13 cellular contexts compared by ENCODE assay signal in the genomic region with DNA sequence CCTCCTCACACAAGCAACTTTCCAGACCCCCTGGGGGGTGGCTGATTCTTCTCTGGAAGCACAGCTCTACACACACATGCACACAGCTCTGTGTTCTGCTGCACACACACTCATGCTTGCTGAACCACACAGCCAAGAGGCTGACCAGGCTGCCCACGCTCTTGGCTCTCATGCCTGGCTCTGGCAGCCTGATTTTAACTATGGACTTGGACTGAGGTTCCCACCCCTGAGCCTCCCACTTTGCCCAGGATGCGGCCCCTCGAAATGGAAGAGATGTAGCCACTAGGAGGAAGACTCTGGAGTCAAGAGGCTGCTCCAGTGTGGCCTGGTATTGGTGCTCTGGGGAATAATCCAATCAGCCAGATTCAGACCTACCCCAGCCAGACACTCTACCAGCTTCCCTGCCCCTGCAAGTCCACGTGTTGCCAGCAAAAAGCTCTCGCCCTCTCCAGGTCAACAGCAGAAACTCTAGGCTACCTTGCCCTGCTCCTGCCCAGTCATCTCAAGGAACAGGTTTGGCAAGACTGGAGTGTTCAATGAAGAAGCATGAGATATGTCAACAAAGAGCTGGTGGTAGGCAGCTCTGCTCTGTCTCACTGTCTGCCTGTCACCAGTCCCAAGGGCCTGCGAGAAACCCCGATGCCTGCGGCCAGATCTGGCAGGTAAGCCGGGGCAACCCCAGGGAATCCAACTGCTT. TPM values are rescaled to one million over a fixed set of nuclear protein-coding genes. Genes with fewer than 3 reads are reported as not detected.
DNase-seq lines count a peak whose midpoint lies in the region; ATAC-seq, FAIRE-seq and TF ChIP-seq lines count a peak whose summit lies in the region.
"Had no signal": no experiment of that assay in that cellular context is flagged by ENCODE, and none has a peak within 500 bp of the region (broad histone marks: within the 10 kb centered on the region; RNA-seq: fewer than 3 reads in every experiment).

No MANE protein-coding gene starts in this region.

- H3K27ac Mint-ChIP-seq in CD4-positive, alpha-beta T cell, result peak overlapping the region; percentile 83

- H3K27ac ChIP-seq in CD4-positive, alpha-beta T cell (ENCODE audit: low read depth, low read length), result peak overlapping the region; percentile 86
- H3K27ac ChIP-seq in pancreas, result peak overlapping the region in 1 of 4 donors; percentile 9
- no peak overlapping the region for H3K27ac ChIP-seq in ovary
- H3K27ac ChIP-seq in testis, result no peak overlapping the region

- H3K9me3 Mint-ChIP-seq in CD4-positive, alpha-beta T cell, result no peaks in the 10 kb centered on the region

- FAIRE-seq in pancreas (lab: Jason Lieb, UNC) (no peak), GM19239 (lab: Jason Lieb, UNC) (no peak)
- FAIRE-seq: colon had no signal

- H3K4me3 ChIP-seq in pancreas (no peak overlapping the region), ovary (no peak overlapping the region), testis (no peak overlapping the region)

- no peak for TF ChIP-seq EP300 in ovary (IDR thresholded peaks at IDR 0.05)

- CTCF ChIA-PET in CD4-positive, alpha-beta T cell (lab: Charles Lee), result interaction anchor here (2.4 kb wide), 1 partner anchor 10 kb away, joined by 12 read pairs; a partner anchor contains a TSS

- intact Hi-C loops in CD4-positive, alpha-beta T cell (cut with DNase I, micrococcal nuclease), result no loop called here
- intact Hi-C loops in pancreas (cut with DNase I), result no loop called here
- intact Hi-C loops in ovary (cut with DNase I), result no loop called here
- intact Hi-C loops in testis (cut with DNase I; ENCODE audit: low total_unique reads), result no loop called here

- peaks cover 0 to 20% (median 0%) of the 10 kb centered on the region in 3 donors for H3K36me3 ChIP-seq in pancreas
- no peaks in the 10 kb centered on the region for H3K36me3 ChIP-seq in ovary
- H3K36me3 ChIP-seq in testis (ENCODE audit: low read depth, missing control alignments), result no peaks in the 10 kb centered on the region

- no peaks in the 10 kb centered on the region for H3K27me3 ChIP-seq in CD4-positive, alpha-beta T cell (ENCODE audit: control insufficient read depth, insufficient read depth, low read length)
- H3K27me3 ChIP-seq in pancreas (no peaks in the 10 kb centered on the region), ovary (no peaks in the 10 kb centered on the region), testis (no peaks in the 10 kb centered on the region)

- no peak for DNase-seq in CD4-positive, alpha-beta T cell
- peak; percentile 85 for DNase-seq in HT-29 (ENCODE audit: low spot score)
- DNase-seq in T47D (ENCODE audit: low read depth in 1 of 2, low spot score in 1 of 2), result peak; percentile 38 to 97
- DNase-seq in pancreas, result no peak
- DNase-seq in NCI-H2227 (lab: John Stamatoyannopoulos, UW; ENCODE audit: unreplicated experiment), result no peak
- no peak for DNase-seq in ovary
- no peak for DNase-seq in testis
- DNase-seq in GM19239 (ENCODE audit: insufficient read length, low spot score), result no peak
- DNase-seq: activated CD8-positive, alpha-beta memory T cell treated with anti-CD3 and anti-CD28 coated beads, Interleukin-2, amount 50 U/mL, for 48 hours; NCI-H524; stimulated activated CD4-positive, alpha-beta T cell treated with anti-CD3 and anti-CD28 coated beads, Interleukin-12 subunit alpha, Interleukin-12 subunit beta, amount 100 ng/mL, for 4 hours had no signal

- no peaks in the 10 kb centered on the region for H3K9me3 ChIP-seq in CD4-positive, alpha-beta T cell (ENCODE audit: control insufficient read depth, low read length)
- H3K9me3 ChIP-seq in pancreas (no peaks in the 10 kb centered on the region), ovary (no peaks in the 10 kb centered on the region), testis (no peaks in the 10 kb centered on the region)

- H3K4me1 Mint-ChIP-seq in CD4-positive, alpha-beta T cell (ENCODE audit: low read depth), result peaks cover 83% of the 10 kb centered on the region

- POLR2A ChIA-PET in CD4-positive, alpha-beta T cell (lab: Charles Lee), result interaction anchor here (1.1 to 2.8 kb wide), 6 partner anchors 8 to 58 kb away, joined by 3 to 12 read pairs (median 8); a partner anchor contains a TSS

- WGBS in pancreas, 2 donors, result 52 to 63% methylated on average over 9 of the region's 9 CpGs
- WGBS in ovary, 3 donors, result 89 to 93% (median 92%) methylated on average over 9 of the region's 9 CpGs
- WGBS in testis, 2 donors, result 92 to 96% methylated on average over 8 to 9 of the region's 9 CpGs

- H3K27me3 Mint-ChIP-seq in CD4-positive, alpha-beta T cell, result no peaks in the 10 kb centered on the region

- in situ Hi-C loops in T47D (cut with HindIII; ENCODE audit: low pct_unique_long_range_greater_than_20kb, low sequenced_read_pairs), result no loop called here

- H3K36me3 Mint-ChIP-seq in CD4-positive, alpha-beta T cell (ENCODE audit: low read depth), result peaks cover 92% of the 10 kb centered on the region

- ATAC-seq in CD4-positive, alpha-beta T cell (ENCODE audit: poor library complexity), result no peak
- ATAC-seq in pancreas, result peak in 3 of 4 donors; percentile 49 to 72 (median 56)

- TF ChIP-seq POLR2A in ovary (IDR thresholded peaks at IDR 0.05), result no peak
- TF ChIP-seq POLR2A in testis (IDR thresholded peaks at IDR 0.05), result no peak

- peak overlapping the region; percentile 4 for H3K4me3 Mint-ChIP-seq in CD4-positive, alpha-beta T cell

- TF ChIP-seq CTCF in CD4-positive, alpha-beta T cell (IDR thresholded peaks at IDR 0.05), result no peak
- TF ChIP-seq CTCF in pancreas (IDR thresholded peaks at IDR 0.05) (no peak), ovary (IDR thresholded peaks at IDR 0.05) (no peak), testis (IDR thresholded peaks at IDR 0.05) (no peak)

- H3K4me1 ChIP-seq in pancreas (peaks cover 0 to 14% (median 0%) of the 10 kb centered on the region in 3 donors), ovary (ENCODE audit: insufficient read depth) (peaks cover 8% of the 10 kb centered on the region), testis (peaks cover 22% of the 10 kb centered on the region)

RNA-seq across cellular contexts. Expression of a gene that starts 8.8 kb away (rescaled TPM):
- 1 to 10 TPM; 7.9 to 8.8 TPM for total RNA-seq in CD4-positive, alpha-beta T cell
- total RNA-seq in HT-29 (2014; rRNA removed; shearing (Covaris generic)), result 1.5 and 2.0 TPM in 2 replicates
- total RNA-seq in pancreas (1 to 10 TPM; 1.8 to 7.3 (median 3.8) TPM), ovary (10 to 100 TPM; 11.0 to 31.2 (median 20.6) TPM), testis (10 to 100 TPM; 36.7 to 71.4 TPM)
- polyA plus RNA-seq in pancreas (1 to 10 TPM; 7.3 to 8.3 TPM), ovary (10 to 100 TPM in 1 of 2 donors, 1 to 10 TPM in 1; 3.1 to 22.0 TPM), testis (ENCODE audit: insufficient read depth, low read depth, low replicate concordance) (32.8 TPM)

RNA-seq across cellular contexts. Expression of a gene that starts 28.6 kb away (rescaled TPM):
- total RNA-seq in CD4-positive, alpha-beta T cell, result 10 to 100 TPM; 38.9 to 41.8 TPM
- total RNA-seq in HT-29 (2014; rRNA removed; shearing (Covaris generic)), result 17.2 and 17.4 TPM in 2 replicates
- total RNA-seq in pancreas, result 10 to 100 TPM in 1 of 6 donors, 1 to 10 TPM in 5; 4.0 to 14.1 (median 7.4) TPM
- polyA plus RNA-seq in pancreas, result 10 to 100 TPM; 12.4 to 19.4 TPM
- 10 to 100 TPM; 19.6 to 39.3 (median 30.7) TPM for total RNA-seq in ovary
- 10 to 100 TPM in 1 of 2 donors, 1 to 10 TPM in 1; 6.1 to 28.1 TPM for polyA plus RNA-seq in ovary
- total RNA-seq in testis, result 10 to 100 TPM; 48.4 to 79.1 TPM
- 51.0 TPM for polyA plus RNA-seq in testis (ENCODE audit: insufficient read depth, low read depth, low replicate concordance)

RNA-seq across cellular contexts. Expression of a gene that starts 31.5 kb away (rescaled TPM):
- total RNA-seq in CD4-positive, alpha-beta T cell, result 10 to 100 TPM; 13.9 to 16.7 TPM
- total RNA-seq in HT-29 (2014; rRNA removed; shearing (Covaris generic)), result not detected in 2 replicates
- total RNA-seq in pancreas (1 to 10 TPM in 2 of 6 donors, under 1 TPM in 3, not detected in 1; 0.13 to 1.5 (median 0.38) TPM), ovary (1 to 10 TPM in 4 of 7 donors, under 1 TPM in 2, not detected in 1; 0.73 to 4.5 (median 1.2) TPM), testis (1 to 10 TPM in 1 of 2 donors, not detected in 1; 1.6 TPM)
- polyA plus RNA-seq in pancreas (under 1 TPM; 0.23 to 0.26 TPM), ovary (under 1 TPM in 1 of 2 donors, not detected in 1; 0.46 TPM), testis (ENCODE audit: insufficient read depth, low read depth, low replicate concordance) (0.69 TPM)
- total RNA-seq: myocyte had no signal

RNA-seq across cellular contexts. Expression of a gene that starts 51.6 kb away (rescaled TPM):
- under 1 TPM; 0.17 to 0.30 TPM for total RNA-seq in CD4-positive, alpha-beta T cell
- 48.5 and 50.2 TPM in 2 replicates for total RNA-seq in HT-29 (2014; rRNA removed; shearing (Covaris generic))
- 1 to 10 TPM in 4 of 6 donors, under 1 TPM in 2; 0.32 to 5.8 (median 1.5) TPM for total RNA-seq in pancreas
- polyA plus RNA-seq in pancreas, result 1 to 10 TPM; 2.7 to 4.5 TPM
- 1 to 10 TPM in 5 of 7 donors, under 1 TPM in 2; 0.35 to 8.3 (median 1.9) TPM for total RNA-seq in ovary
- polyA plus RNA-seq in ovary, result 1 to 10 TPM; 1.1 to 3.1 TPM
- 1 to 10 TPM in 1 of 2 donors, under 1 TPM in 1; 0.08 to 1.4 TPM for total RNA-seq in testis
- polyA plus RNA-seq in testis (ENCODE audit: insufficient read depth, low read depth, low replicate concordance), result 1.4 TPM

RNA-seq across cellular contexts. Expression of a gene that starts 58.5 kb away (rescaled TPM):
- 100 to 1,000 TPM; 335 to 388 TPM for total RNA-seq in CD4-positive, alpha-beta T cell
- total RNA-seq in HT-29 (2014; rRNA removed; shearing (Covaris generic)), result 42.3 and 50.8 TPM in 2 replicates
- 100 to 1,000 TPM in 1 of 6 donors, 10 to 100 TPM in 5; 77.2 to 102 (median 95.4) TPM for total RNA-seq in pancreas
- polyA plus RNA-seq in pancreas, result 10 to 100 TPM; 19.2 to 21.6 TPM
- 100 to 1,000 TPM in 5 of 7 donors, 10 to 100 TPM in 2; 36.4 to 211 (median 176) TPM for total RNA-seq in ovary
- polyA plus RNA-seq in ovary, result 10 to 100 TPM; 42.3 to 80.8 TPM
- total RNA-seq in testis, result 100 to 1,000 TPM; 159 to 174 TPM
- 272 TPM for polyA plus RNA-seq in testis (ENCODE audit: insufficient read depth, low read depth, low replicate concordance)

Comparison
In these comparisons a context has a peak if more than half of its experiments do, and no peak if none do; other contexts are left out.
1. DNase-seq: peak in HT-29 (single experiment) and T47D (2 of 2); none in CD4-positive, alpha-beta T cell (0 of 10), pancreas (0 of 6), NCI-H2227 (single experiment), ovary (0 of 5), testis (single experiment) and GM19239 (single experiment).